In the genomic region with DNA sequence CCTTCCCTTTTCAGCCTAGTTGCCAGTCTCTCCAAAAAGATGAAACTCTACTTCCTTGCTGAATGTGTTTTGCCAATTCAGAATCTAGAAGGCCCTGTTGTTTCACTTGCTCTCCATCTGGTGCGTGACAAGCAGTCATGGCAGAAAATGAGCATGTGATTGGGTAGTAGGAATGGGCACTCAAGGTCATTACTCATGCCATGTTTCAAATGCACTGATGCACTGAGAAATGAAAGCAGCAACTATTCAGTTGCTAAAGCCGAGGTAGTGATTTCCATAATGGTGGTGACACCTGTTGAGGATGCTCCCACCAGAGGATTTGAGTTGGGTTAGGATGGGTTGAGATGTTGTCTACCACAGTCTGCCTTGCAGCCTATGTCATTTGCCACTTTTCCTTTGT, we compare ENCODE assay signal across 1 cellular context.
A peak's percentile ranks its signal among the peaks of the same experiment; 100 is the strongest.
TF ChIP-seq lines count a peak whose summit lies in the region.

No MANE protein-coding gene starts in this region.

TF ChIP-seq in GM12878, 131 proteins besides CTCF, POLR2A, EP300 and RAD21 (continued from another document and continues in another):
- TF ChIP-seq, protein P1, sequence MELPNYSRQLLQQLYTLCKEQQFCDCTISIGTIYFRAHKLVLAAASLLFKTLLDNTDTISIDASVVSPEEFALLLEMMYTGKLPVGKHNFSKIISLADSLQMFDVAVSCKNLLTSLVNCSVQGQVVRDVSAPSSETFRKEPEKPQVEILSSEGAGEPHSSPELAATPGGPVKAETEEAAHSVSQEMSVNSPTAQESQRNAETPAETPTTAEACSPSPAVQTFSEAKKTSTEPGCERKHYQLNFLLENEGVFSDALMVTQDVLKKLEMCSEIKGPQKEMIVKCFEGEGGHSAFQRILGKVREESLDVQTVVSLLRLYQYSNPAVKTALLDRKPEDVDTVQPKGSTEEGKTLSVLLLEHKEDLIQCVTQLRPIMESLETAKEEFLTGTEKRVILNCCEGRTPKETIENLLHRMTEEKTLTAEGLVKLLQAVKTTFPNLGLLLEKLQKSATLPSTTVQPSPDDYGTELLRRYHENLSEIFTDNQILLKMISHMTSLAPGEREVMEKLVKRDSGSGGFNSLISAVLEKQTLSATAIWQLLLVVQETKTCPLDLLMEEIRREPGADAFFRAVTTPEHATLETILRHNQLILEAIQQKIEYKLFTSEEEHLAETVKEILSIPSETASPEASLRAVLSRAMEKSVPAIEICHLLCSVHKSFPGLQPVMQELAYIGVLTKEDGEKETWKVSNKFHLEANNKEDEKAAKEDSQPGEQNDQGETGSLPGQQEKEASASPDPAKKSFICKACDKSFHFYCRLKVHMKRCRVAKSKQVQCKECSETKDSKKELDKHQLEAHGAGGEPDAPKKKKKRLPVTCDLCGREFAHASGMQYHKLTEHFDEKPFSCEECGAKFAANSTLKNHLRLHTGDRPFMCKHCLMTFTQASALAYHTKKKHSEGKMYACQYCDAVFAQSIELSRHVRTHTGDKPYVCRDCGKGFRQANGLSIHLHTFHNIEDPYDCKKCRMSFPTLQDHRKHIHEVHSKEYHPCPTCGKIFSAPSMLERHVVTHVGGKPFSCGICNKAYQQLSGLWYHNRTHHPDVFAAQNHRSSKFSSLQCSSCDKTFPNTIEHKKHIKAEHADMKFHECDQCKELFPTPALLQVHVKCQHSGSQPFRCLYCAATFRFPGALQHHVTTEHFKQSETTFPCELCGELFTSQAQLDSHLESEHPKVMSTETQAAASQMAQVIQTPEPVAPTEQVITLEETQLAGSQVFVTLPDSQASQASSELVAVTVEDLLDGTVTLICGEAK (IDR thresholded peaks at IDR 0.05; ENCODE audit: borderline replicate concordance) = 0 out of 2 replicates have a peak, but pooled peaks have one; percentile 2
- TF ChIP-seq ZSCAN29 (IDR thresholded peaks at IDR 0.05) = no peak
- TF ChIP-seq, protein P2, sequence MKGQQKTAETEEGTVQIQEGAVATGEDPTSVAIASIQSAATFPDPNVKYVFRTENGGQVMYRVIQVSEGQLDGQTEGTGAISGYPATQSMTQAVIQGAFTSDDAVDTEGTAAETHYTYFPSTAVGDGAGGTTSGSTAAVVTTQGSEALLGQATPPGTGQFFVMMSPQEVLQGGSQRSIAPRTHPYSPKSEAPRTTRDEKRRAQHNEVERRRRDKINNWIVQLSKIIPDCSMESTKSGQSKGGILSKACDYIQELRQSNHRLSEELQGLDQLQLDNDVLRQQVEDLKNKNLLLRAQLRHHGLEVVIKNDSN (IDR thresholded peaks at IDR 0.05; ENCODE audit: borderline replicate concordance, extremely low read length, insufficient read depth, low read depth, low read length) = no peak
- TF ChIP-seq, protein P3, sequence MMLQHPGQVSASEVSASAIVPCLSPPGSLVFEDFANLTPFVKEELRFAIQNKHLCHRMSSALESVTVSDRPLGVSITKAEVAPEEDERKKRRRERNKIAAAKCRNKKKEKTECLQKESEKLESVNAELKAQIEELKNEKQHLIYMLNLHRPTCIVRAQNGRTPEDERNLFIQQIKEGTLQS (IDR thresholded peaks at IDR 0.05; ENCODE audit: borderline replicate concordance, extremely low read depth, low read depth, low read length) = no peak
- TF ChIP-seq IRF4 (IDR thresholded peaks at IDR 0.05; ENCODE audit: low read depth, low read length) = 0 out of 2 replicates have a peak, but pooled peaks have one; percentile 35
- no peak for TF ChIP-seq MEF2A (IDR thresholded peaks at IDR 0.05; ENCODE audit: insufficient read depth, low read depth, low read length)
- TF ChIP-seq SMAD5 (IDR thresholded peaks at IDR 0.05; ENCODE audit: low read depth) = peak; percentile 23; the same call in 1 of the 2 replicates
- TF ChIP-seq ZNF622 (IDR thresholded peaks at IDR 0.05) = no peak
- TF ChIP-seq, protein P4, sequence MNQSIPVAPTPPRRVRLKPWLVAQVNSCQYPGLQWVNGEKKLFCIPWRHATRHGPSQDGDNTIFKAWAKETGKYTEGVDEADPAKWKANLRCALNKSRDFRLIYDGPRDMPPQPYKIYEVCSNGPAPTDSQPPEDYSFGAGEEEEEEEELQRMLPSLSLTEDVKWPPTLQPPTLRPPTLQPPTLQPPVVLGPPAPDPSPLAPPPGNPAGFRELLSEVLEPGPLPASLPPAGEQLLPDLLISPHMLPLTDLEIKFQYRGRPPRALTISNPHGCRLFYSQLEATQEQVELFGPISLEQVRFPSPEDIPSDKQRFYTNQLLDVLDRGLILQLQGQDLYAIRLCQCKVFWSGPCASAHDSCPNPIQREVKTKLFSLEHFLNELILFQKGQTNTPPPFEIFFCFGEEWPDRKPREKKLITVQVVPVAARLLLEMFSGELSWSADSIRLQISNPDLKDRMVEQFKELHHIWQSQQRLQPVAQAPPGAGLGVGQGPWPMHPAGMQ (IDR thresholded peaks at IDR 0.05; ENCODE audit: borderline replicate concordance) = no peak
- TF ChIP-seq, protein P5, sequence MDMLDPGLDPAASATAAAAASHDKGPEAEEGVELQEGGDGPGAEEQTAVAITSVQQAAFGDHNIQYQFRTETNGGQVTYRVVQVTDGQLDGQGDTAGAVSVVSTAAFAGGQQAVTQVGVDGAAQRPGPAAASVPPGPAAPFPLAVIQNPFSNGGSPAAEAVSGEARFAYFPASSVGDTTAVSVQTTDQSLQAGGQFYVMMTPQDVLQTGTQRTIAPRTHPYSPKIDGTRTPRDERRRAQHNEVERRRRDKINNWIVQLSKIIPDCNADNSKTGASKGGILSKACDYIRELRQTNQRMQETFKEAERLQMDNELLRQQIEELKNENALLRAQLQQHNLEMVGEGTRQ (IDR thresholded peaks at IDR 0.05; ENCODE audit: borderline replicate concordance, low read depth, low read length) = no peak
- no peak for TF ChIP-seq RBBP5 (conservative IDR thresholded peaks at IDR 0.05)
- no peak for TF ChIP-seq NR2F1 (conservative IDR thresholded peaks at IDR 0.05)
- no peak for TF ChIP-seq CBX5 (IDR thresholded peaks at IDR 0.05; ENCODE audit: low read depth)
- TF ChIP-seq, protein P6, sequence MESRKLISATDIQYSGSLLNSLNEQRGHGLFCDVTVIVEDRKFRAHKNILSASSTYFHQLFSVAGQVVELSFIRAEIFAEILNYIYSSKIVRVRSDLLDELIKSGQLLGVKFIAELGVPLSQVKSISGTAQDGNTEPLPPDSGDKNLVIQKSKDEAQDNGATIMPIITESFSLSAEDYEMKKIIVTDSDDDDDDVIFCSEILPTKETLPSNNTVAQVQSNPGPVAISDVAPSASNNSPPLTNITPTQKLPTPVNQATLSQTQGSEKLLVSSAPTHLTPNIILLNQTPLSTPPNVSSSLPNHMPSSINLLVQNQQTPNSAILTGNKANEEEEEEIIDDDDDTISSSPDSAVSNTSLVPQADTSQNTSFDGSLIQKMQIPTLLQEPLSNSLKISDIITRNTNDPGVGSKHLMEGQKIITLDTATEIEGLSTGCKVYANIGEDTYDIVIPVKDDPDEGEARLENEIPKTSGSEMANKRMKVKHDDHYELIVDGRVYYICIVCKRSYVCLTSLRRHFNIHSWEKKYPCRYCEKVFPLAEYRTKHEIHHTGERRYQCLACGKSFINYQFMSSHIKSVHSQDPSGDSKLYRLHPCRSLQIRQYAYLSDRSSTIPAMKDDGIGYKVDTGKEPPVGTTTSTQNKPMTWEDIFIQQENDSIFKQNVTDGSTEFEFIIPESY (IDR thresholded peaks at IDR 0.05) = no peak
- TF ChIP-seq YY1 (IDR thresholded peaks at IDR 0.05; ENCODE audit: low read depth, low read length) = peak; percentile 75
- TF ChIP-seq, protein P7, sequence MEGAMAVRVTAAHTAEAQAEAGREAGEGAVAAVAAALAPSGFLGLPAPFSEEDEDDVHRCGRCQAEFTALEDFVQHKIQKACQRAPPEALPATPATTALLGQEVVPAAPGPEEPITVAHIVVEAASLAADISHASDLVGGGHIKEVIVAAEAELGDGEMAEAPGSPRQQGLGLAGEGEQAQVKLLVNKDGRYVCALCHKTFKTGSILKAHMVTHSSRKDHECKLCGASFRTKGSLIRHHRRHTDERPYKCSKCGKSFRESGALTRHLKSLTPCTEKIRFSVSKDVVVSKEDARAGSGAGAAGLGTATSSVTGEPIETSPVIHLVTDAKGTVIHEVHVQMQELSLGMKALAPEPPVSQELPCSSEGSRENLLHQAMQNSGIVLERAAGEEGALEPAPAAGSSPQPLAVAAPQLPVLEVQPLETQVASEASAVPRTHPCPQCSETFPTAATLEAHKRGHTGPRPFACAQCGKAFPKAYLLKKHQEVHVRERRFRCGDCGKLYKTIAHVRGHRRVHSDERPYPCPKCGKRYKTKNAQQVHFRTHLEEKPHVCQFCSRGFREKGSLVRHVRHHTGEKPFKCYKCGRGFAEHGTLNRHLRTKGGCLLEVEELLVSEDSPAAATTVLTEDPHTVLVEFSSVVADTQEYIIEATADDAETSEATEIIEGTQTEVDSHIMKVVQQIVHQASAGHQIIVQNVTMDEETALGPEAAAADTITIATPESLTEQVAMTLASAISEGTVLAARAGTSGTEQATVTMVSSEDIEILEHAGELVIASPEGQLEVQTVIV (IDR thresholded peaks at IDR 0.05; ENCODE audit: borderline replicate concordance, partially characterized antibody) = no peak
- TF ChIP-seq, protein P8, sequence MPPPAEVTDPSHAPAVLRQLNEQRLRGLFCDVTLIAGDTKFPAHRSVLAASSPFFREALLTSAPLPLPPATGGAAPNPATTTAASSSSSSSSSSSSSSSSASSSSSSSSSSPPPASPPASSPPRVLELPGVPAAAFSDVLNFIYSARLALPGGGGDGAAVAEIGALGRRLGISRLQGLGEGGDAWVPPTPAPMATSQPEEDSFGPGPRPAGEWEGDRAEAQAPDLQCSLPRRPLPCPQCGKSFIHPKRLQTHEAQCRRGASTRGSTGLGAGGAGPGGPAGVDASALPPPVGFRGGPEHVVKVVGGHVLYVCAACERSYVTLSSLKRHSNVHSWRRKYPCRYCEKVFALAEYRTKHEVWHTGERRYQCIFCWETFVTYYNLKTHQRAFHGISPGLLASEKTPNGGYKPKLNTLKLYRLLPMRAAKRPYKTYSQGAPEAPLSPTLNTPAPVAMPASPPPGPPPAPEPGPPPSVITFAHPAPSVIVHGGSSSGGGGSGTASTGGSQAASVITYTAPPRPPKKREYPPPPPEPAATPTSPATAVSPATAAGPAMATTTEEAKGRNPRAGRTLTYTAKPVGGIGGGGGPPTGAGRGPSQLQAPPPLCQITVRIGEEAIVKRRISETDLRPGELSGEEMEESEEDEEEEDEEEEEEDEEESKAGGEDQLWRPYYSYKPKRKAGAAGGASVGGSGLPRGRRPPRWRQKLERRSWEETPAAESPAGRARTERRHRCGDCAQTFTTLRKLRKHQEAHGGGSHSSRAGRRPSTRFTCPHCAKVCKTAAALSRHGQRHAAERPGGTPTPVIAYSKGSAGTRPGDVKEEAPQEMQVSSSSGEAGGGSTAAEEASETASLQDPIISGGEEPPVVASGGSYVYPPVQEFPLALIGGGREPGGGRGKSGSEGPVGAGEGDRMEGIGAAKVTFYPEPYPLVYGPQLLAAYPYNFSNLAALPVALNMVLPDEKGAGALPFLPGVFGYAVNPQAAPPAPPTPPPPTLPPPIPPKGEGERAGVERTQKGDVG (CRISPR knock-in tag; IDR thresholded peaks at IDR 0.05) = peak; percentile 6; the same call in 1 of the 2 replicates
- TF ChIP-seq, protein P9, sequence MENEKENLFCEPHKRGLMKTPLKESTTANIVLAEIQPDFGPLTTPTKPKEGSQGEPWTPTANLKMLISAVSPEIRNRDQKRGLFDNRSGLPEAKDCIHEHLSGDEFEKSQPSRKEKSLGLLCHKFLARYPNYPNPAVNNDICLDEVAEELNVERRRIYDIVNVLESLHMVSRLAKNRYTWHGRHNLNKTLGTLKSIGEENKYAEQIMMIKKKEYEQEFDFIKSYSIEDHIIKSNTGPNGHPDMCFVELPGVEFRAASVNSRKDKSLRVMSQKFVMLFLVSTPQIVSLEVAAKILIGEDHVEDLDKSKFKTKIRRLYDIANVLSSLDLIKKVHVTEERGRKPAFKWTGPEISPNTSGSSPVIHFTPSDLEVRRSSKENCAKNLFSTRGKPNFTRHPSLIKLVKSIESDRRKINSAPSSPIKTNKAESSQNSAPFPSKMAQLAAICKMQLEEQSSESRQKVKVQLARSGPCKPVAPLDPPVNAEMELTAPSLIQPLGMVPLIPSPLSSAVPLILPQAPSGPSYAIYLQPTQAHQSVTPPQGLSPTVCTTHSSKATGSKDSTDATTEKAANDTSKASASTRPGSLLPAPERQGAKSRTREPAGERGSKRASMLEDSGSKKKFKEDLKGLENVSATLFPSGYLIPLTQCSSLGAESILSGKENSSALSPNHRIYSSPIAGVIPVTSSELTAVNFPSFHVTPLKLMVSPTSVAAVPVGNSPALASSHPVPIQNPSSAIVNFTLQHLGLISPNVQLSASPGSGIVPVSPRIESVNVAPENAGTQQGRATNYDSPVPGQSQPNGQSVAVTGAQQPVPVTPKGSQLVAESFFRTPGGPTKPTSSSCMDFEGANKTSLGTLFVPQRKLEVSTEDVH (IDR thresholded peaks at IDR 0.05; ENCODE audit: low read depth, partially characterized antibody) = no peak
- peak; percentile 46 for TF ChIP-seq ATF7 (IDR thresholded peaks at IDR 0.05; ENCODE audit: low read depth)
- no peak for TF ChIP-seq HDAC2 (IDR thresholded peaks at IDR 0.05)
- TF ChIP-seq, protein P10, sequence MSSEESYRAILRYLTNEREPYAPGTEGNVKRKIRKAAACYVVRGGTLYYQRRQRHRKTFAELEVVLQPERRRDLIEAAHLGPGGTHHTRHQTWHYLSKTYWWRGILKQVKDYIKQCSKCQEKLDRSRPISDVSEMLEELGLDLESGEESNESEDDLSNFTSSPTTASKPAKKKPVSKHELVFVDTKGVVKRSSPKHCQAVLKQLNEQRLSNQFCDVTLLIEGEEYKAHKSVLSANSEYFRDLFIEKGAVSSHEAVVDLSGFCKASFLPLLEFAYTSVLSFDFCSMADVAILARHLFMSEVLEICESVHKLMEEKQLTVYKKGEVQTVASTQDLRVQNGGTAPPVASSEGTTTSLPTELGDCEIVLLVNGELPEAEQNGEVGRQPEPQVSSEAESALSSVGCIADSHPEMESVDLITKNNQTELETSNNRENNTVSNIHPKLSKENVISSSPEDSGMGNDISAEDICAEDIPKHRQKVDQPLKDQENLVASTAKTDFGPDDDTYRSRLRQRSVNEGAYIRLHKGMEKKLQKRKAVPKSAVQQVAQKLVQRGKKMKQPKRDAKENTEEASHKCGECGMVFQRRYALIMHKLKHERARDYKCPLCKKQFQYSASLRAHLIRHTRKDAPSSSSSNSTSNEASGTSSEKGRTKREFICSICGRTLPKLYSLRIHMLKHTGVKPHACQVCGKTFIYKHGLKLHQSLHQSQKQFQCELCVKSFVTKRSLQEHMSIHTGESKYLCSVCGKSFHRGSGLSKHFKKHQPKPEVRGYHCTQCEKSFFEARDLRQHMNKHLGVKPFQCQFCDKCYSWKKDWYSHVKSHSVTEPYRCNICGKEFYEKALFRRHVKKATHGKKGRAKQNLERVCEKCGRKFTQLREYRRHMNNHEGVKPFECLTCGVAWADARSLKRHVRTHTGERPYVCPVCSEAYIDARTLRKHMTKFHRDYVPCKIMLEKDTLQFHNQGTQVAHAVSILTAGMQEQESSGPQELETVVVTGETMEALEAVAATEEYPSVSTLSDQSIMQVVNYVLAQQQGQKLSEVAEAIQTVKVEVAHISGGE (CRISPR knock-in tag; IDR thresholded peaks at IDR 0.05) = no peak
- no peak for TF ChIP-seq BCL11A (IDR thresholded peaks at IDR 0.05; ENCODE audit: low read depth, low read length)
- TF ChIP-seq, protein P11, sequence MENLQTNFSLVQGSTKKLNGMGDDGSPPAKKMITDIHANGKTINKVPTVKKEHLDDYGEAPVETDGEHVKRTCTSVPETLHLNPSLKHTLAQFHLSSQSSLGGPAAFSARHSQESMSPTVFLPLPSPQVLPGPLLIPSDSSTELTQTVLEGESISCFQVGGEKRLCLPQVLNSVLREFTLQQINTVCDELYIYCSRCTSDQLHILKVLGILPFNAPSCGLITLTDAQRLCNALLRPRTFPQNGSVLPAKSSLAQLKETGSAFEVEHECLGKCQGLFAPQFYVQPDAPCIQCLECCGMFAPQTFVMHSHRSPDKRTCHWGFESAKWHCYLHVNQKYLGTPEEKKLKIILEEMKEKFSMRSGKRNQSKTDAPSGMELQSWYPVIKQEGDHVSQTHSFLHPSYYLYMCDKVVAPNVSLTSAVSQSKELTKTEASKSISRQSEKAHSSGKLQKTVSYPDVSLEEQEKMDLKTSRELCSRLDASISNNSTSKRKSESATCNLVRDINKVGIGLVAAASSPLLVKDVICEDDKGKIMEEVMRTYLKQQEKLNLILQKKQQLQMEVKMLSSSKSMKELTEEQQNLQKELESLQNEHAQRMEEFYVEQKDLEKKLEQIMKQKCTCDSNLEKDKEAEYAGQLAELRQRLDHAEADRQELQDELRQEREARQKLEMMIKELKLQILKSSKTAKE (IDR thresholded peaks at IDR 0.05; ENCODE audit: low read depth, poor library complexity, severe bottlenecking) = no peak
- TF ChIP-seq BMI1 (IDR thresholded peaks at IDR 0.05; ENCODE audit: borderline replicate concordance) = no peak
- TF ChIP-seq FOXK2 (IDR thresholded peaks at IDR 0.05) = no peak
